ENCODE assay signal across 17 cellular contexts in the genomic region with DNA sequence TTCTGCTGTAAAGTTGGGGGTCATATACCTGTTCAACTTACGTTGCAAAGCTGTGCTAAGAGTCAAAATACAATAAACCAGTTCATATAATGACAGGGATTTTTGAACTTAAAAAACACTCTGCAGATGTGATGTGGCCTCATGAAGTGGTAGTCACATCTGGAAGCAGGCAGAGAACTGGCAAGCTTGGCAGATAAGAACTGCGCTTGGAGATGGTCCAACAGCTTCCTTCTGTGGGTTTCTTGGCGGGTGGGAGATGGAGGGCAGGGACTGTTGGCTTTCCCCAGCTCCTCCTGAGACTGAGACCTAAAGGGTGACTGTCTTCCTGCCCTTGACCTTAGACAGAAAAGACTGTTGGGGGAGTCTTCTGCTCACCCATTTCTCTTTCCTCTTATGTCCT.
A peak's percentile ranks its signal among the peaks of the same experiment; 100 is the strongest.
DNase-seq lines count a peak whose midpoint lies in the region; ATAC-seq and TF ChIP-seq lines count a peak whose summit lies in the region.
"Had no signal": no experiment of that assay in that cellular context is flagged by ENCODE, and none has a peak within 500 bp of the region (broad histone marks: within the 10 kb centered on the region; RNA-seq: fewer than 3 reads in every experiment).

No MANE protein-coding gene starts in this region.

- H3K9me3 ChIP-seq in Loucy (ENCODE audit: insufficient read depth, low read depth, low read length) (no peaks in the 10 kb centered on the region), gastrocnemius medialis (no peaks in the 10 kb centered on the region)

- no peak overlapping the region for H2AFZ ChIP-seq in Loucy (ENCODE audit: low read length)

- peak overlapping the region; percentile 2 for H3K4me2 ChIP-seq in Loucy (ENCODE audit: low read depth, low read length, poor library complexity, severe bottlenecking)

- H3K79me2 ChIP-seq in Loucy (ENCODE audit: insufficient read depth, low read length) = no peaks in the 10 kb centered on the region

- in situ Hi-C loops in gastrocnemius medialis (cut with MboI; ENCODE audit: low sequenced_read_pairs in 4 of 4) = loop anchor here in 3 of 4 donors (10.0 to 25.0 kb wide), 5 partner anchors 258 to 758 kb away; partner anchors contain the start of gene SMAD7 (in 1 of the 3)

- H3K4me1 ChIP-seq in Loucy (ENCODE audit: insufficient read depth, low read length, poor library complexity, severe bottlenecking) = peaks cover 25% of the 10 kb centered on the region
- peaks cover 19 to 28% of the 10 kb centered on the region in 2 donors for H3K4me1 ChIP-seq in gastrocnemius medialis

- H3K36me3 Mint-ChIP-seq in activated naive CD4-positive, alpha-beta T cell treated with anti-CD3 and anti-CD28 coated beads, Interleukin-2, amount 50 U/mL, for 72 hours = no peaks in the 10 kb centered on the region

- peak overlapping the region in 1 of 2 donors; percentile 52 for H3K27ac Mint-ChIP-seq in activated naive CD4-positive, alpha-beta T cell treated with anti-CD3 and anti-CD28 coated beads, Interleukin-2, amount 50 U/mL, for 72 hours
- H3K27ac Mint-ChIP-seq: endodermal cell, T-helper 17 cell had no signal

- peak overlapping the region; percentile 25 for H3K9ac ChIP-seq in Loucy (ENCODE audit: low read depth, low read length, poor library complexity, severe bottlenecking)

- no peaks in the 10 kb centered on the region for H3K9me2 ChIP-seq in Loucy (replicated peaks; ENCODE audit: low read depth, low read length)

- H3K27me3 ChIP-seq in Loucy (ENCODE audit: insufficient read depth, low read length, poor library complexity, severe bottlenecking) = no peaks in the 10 kb centered on the region
- no peaks in the 10 kb centered on the region for H3K27me3 ChIP-seq in gastrocnemius medialis

- ATAC-seq in gastrocnemius medialis = no peak
- ATAC-seq in GM19395 (IDR thresholded peaks at IDR 0.05; ENCODE audit: unreplicated experiment) = no peak
- ATAC-seq in activated naive CD4-positive, alpha-beta T cell treated with anti-CD3 and anti-CD28 coated beads, Interleukin-2, amount 50 U/mL, for 72 hours = no peak
- ATAC-seq: T-helper 17 cell had no signal

- H3K36me3 ChIP-seq in Loucy (ENCODE audit: insufficient read depth, low read length) (no peaks in the 10 kb centered on the region), gastrocnemius medialis (peaks cover 0 to 5% of the 10 kb centered on the region in 2 donors)

- TF ChIP-seq POLR2A in gastrocnemius medialis (IDR thresholded peaks at IDR 0.05) = no peak

- no peaks in the 10 kb centered on the region for H3K9me3 Mint-ChIP-seq in activated naive CD4-positive, alpha-beta T cell treated with anti-CD3 and anti-CD28 coated beads, Interleukin-2, amount 50 U/mL, for 72 hours
- H3K9me3 Mint-ChIP-seq: endodermal cell had no signal

- TF ChIP-seq CTCF in Loucy (conservative IDR thresholded peaks at IDR 0.05; ENCODE audit: low read length) (no peak), gastrocnemius medialis (IDR thresholded peaks at IDR 0.05 in 4 of 5, conservative IDR thresholded peaks at IDR 0.05 in 1 of 5) (no peak)

- no peaks in the 10 kb centered on the region for H3F3A ChIP-seq in Loucy (ENCODE audit: low read depth)

- H3K4me3 ChIP-seq in Loucy (ENCODE audit: low read length, poor library complexity, severe bottlenecking) (no peak overlapping the region), gastrocnemius medialis (no peak overlapping the region)

- DNase-seq in Daoy (ENCODE audit: low read depth) (peak; percentile 24), posterior vena cava (ENCODE audit: low spot score) (peak; percentile 13), gastrocnemius medialis (no peak)
- no peak for DNase-seq in activated naive CD4-positive, alpha-beta T cell treated with anti-CD3 and anti-CD28 coated beads, Interleukin-2, amount 50 U/mL, for 72 hours (ENCODE audit: low spot score in 2 of 2)
- DNase-seq: activated CD4-positive, CD25-positive, alpha-beta regulatory T cell treated with anti-CD3 and anti-CD28 coated beads, Interleukin-2, amount 50 U/mL, for 72 hours; activated gamma-delta T cell; anterior cingulate cortex; DMS153; endodermal cell; NCI-H1417 treated with DMSO at 0.1 percent for 48 hours; NCI-H2227 treated with DMSO at 0.1 percent for 48 hours; SHP77; stimulated activated CD4-positive, alpha-beta T cell treated with anti-CD3 and anti-CD28 coated beads, Interleukin-2, amount 100 ng/mL, for 48 hours; T-helper 17 cell had no signal

- H3K27ac ChIP-seq in angular gyrus (ENCODE audit: low read depth, low read length) (peak overlapping the region; percentile 3), gastrocnemius medialis (peak overlapping the region in 2 of 4 donors; percentile 71 to 77)

- no peaks in the 10 kb centered on the region for H4K20me1 ChIP-seq in Loucy (ENCODE audit: insufficient read depth, low read length, poor library complexity, severe bottlenecking)

- intact Hi-C loops in posterior vena cava (cut with DNase I) (loop anchor here (5.0 to 10.0 kb wide), 5 partner anchors 266 to 736 kb away; partner anchors contain the start of gene SMAD7 (in 1 of the 2)), gastrocnemius medialis (cut with DNase I; ENCODE audit: low total_unique reads) (loop anchor here (5.0 to 10.0 kb wide), 6 partner anchors 103 to 768 kb away; partner anchors contain the start of gene SMAD7)

Comparison
In these comparisons a context has a peak if more than half of its experiments do, and no peak if none do; other contexts are left out.
1. DNase-seq: peak in Daoy (single experiment) and posterior vena cava (single experiment); none in gastrocnemius medialis (0 of 2) and activated naive CD4-positive, alpha-beta T cell treated with anti-CD3 and anti-CD28 coated beads, Interleukin-2, amount 50 U/mL, for 72 hours (0 of 2).